Comparison of ENCODE assay signal across 1 cellular context in genomic region chr12:8181271-8181670, GRCh38.
TF ChIP-seq lines count a peak whose summit lies in the region.

No MANE protein-coding gene starts in this region.

TF ChIP-seq in HEK293, 187 proteins besides CTCF, POLR2A, EP300 and RAD21:
- TF ChIP-seq ZNF449 (tag by site-specific recombination; IDR thresholded peaks at IDR 0.05): peak; percentile 92
